ENCODE assay signal across 14 cellular contexts in genomic region chr17:60165976-60166375, GRCh38.
DNase-seq lines count a peak whose midpoint lies in the region; ATAC-seq lines count a peak whose summit lies in the region.
"Had no signal": no experiment of that assay in that cellular context is flagged by ENCODE, and none has a peak within 500 bp of the region (broad histone marks: within the 10 kb centered on the region; RNA-seq: fewer than 3 reads in every experiment).

No MANE protein-coding gene starts in this region.

- H3K27ac Mint-ChIP-seq in activated naive CD4-positive, alpha-beta T cell treated with anti-CD3 and anti-CD28 coated beads, Interleukin-2, amount 10 ng/mL, durations not matched to agents 7 days and 5 days = no peak overlapping the region
- H3K27ac Mint-ChIP-seq in stimulated activated effector memory CD8-positive, alpha-beta T cell treated with anti-CD3 and anti-CD28 coated beads, Interleukin-12 subunit alpha, Interleukin-12 subunit beta, amount 100 ng/mL, for 72 hours = no peak overlapping the region
- H3K27ac Mint-ChIP-seq: stimulated activated naive CD8-positive, alpha-beta T cell treated with anti-CD3 and anti-CD28 coated beads, Interleukin-15, Interleukin-2, amounts not matched to agents 100 ng/mL and 50 ng/mL, for 24 hours had no signal

- peak; percentile 38 to 49 for DNase-seq in activated T-cell treated with anti-CD3 and anti-CD28 coated beads, Interleukin-2, amount 50 U/mL, for 48 hours
- no peak for DNase-seq in activated T-cell treated with anti-CD3 and anti-CD28 coated beads, Interleukin-2, amount 50 U/mL, for 1 hour
- DNase-seq in LoVo (ENCODE audit: low spot score) = peak; percentile 50
- peak; percentile 26 for DNase-seq in activated naive CD4-positive, alpha-beta T cell treated with anti-CD3 and anti-CD28 coated beads, Interleukin-2, amount 10 ng/mL, durations not matched to agents 7 days and 5 days
- no peak for DNase-seq in stimulated activated effector memory CD8-positive, alpha-beta T cell treated with anti-CD3 and anti-CD28 coated beads, Interleukin-12 subunit alpha, Interleukin-12 subunit beta, amount 100 ng/mL, for 72 hours (ENCODE audit: low spot score in 2 of 2)
- DNase-seq in GM03348 (ENCODE audit: low spot score) = no peak
- DNase-seq in germinal center (ENCODE audit: low spot score) = no peak
- DNase-seq: activated gamma-delta T cell, cortex of kidney, head of caudate nucleus, KG1, naive B cell had no signal

- H3K36me3 Mint-ChIP-seq in activated naive CD4-positive, alpha-beta T cell treated with anti-CD3 and anti-CD28 coated beads, Interleukin-2, amount 10 ng/mL, durations not matched to agents 7 days and 5 days = no peaks in the 10 kb centered on the region
- H3K36me3 Mint-ChIP-seq in stimulated activated effector memory CD8-positive, alpha-beta T cell treated with anti-CD3 and anti-CD28 coated beads, Interleukin-12 subunit alpha, Interleukin-12 subunit beta, amount 100 ng/mL, for 72 hours = no peaks in the 10 kb centered on the region
- H3K36me3 Mint-ChIP-seq: naive B cell had no signal

- H3K27me3 Mint-ChIP-seq in activated naive CD4-positive, alpha-beta T cell treated with anti-CD3 and anti-CD28 coated beads, Interleukin-2, amount 10 ng/mL, durations not matched to agents 7 days and 5 days = peaks cover 38% of the 10 kb centered on the region

- ATAC-seq in stimulated activated effector memory CD8-positive, alpha-beta T cell treated with anti-CD3 and anti-CD28 coated beads, Interleukin-12 subunit alpha, Interleukin-12 subunit beta, amount 100 ng/mL, for 72 hours = peak; percentile 83
- ATAC-seq in HG03175 (IDR thresholded peaks at IDR 0.05; ENCODE audit: unreplicated experiment) = no peak

- H3K9me3 Mint-ChIP-seq in activated naive CD4-positive, alpha-beta T cell treated with anti-CD3 and anti-CD28 coated beads, Interleukin-2, amount 10 ng/mL, durations not matched to agents 7 days and 5 days = no peaks in the 10 kb centered on the region
- H3K9me3 Mint-ChIP-seq in stimulated activated effector memory CD8-positive, alpha-beta T cell treated with anti-CD3 and anti-CD28 coated beads, Interleukin-12 subunit alpha, Interleukin-12 subunit beta, amount 100 ng/mL, for 72 hours = no peaks in the 10 kb centered on the region
- H3K9me3 Mint-ChIP-seq: naive B cell; stimulated activated naive CD8-positive, alpha-beta T cell treated with anti-CD3 and anti-CD28 coated beads, Interleukin-15, Interleukin-2, amounts not matched to agents 100 ng/mL and 50 ng/mL, for 24 hours had no signal

- CTCF ChIA-PET in activated naive CD4-positive, alpha-beta T cell treated with anti-CD3 and anti-CD28 coated beads, Interleukin-2, amount 10 ng/mL, durations not matched to agents 7 days and 5 days (lab: Charles Lee) = interaction anchor here (0.9 kb wide), 1 partner anchor 224 kb away, joined by 3 read pairs; no protein-coding TSS in a partner anchor

- no peak overlapping the region for H3K4me3 Mint-ChIP-seq in activated naive CD4-positive, alpha-beta T cell treated with anti-CD3 and anti-CD28 coated beads, Interleukin-2, amount 10 ng/mL, durations not matched to agents 7 days and 5 days
- no peak overlapping the region for H3K4me3 Mint-ChIP-seq in stimulated activated effector memory CD8-positive, alpha-beta T cell treated with anti-CD3 and anti-CD28 coated beads, Interleukin-12 subunit alpha, Interleukin-12 subunit beta, amount 100 ng/mL, for 72 hours
- H3K4me3 Mint-ChIP-seq: naive B cell; stimulated activated naive CD8-positive, alpha-beta T cell treated with anti-CD3 and anti-CD28 coated beads, Interleukin-15, Interleukin-2, amounts not matched to agents 100 ng/mL and 50 ng/mL, for 24 hours had no signal

- peaks cover 41% of the 10 kb centered on the region for H3K4me1 Mint-ChIP-seq in activated naive CD4-positive, alpha-beta T cell treated with anti-CD3 and anti-CD28 coated beads, Interleukin-2, amount 10 ng/mL, durations not matched to agents 7 days and 5 days
- H3K4me1 Mint-ChIP-seq in stimulated activated effector memory CD8-positive, alpha-beta T cell treated with anti-CD3 and anti-CD28 coated beads, Interleukin-12 subunit alpha, Interleukin-12 subunit beta, amount 100 ng/mL, for 72 hours = peaks cover 34% of the 10 kb centered on the region

Comparison
In these comparisons a context has a peak if more than half of its experiments do, and no peak if none do; other contexts are left out.
1. DNase-seq: peak in activated T-cell treated with anti-CD3 and anti-CD28 coated beads, Interleukin-2, amount 50 U/mL, for 48 hours (2 of 2), LoVo (single experiment) and activated naive CD4-positive, alpha-beta T cell treated with anti-CD3 and anti-CD28 coated beads, Interleukin-2, amount 10 ng/mL, durations not matched to agents 7 days and 5 days (single experiment); none in activated T-cell treated with anti-CD3 and anti-CD28 coated beads, Interleukin-2, amount 50 U/mL, for 1 hour (single experiment), stimulated activated effector memory CD8-positive, alpha-beta T cell treated with anti-CD3 and anti-CD28 coated beads, Interleukin-12 subunit alpha, Interleukin-12 subunit beta, amount 100 ng/mL, for 72 hours (0 of 2), GM03348 (single experiment) and germinal center (single experiment).